8 cellular contexts compared by ENCODE assay signal in the genomic region with DNA sequence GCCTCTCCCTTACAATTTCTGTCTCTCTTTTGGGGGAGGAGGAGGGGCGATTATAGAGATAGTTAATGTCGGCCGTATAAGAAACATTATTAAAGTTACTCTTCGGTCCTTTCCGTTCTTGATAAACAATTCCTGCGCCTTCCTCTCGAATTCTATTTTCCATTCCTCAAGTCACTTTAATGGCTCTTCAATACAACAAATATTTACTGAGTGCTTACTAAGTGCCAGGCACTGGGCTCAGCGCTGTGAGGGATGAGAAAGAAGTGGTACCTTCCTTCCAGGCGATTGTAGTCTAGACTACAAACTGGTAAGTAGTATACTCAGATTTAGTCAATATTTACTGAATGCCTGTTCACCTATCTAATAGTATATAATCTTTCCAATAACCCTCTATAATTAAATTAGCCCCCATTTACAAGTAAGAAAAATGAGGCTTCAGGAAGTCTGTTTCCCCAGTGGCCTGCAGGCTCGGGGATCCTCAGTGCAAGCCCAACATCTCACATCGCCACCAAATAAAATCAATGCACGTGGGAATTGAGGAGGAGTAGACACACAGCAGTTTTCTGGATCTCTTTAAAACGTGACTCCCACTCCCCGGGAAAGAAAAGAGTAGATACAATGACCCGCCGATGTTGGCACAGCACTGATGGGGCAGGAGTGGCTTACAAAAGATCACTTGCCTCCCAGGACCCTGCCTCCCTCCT. TPM values are rescaled to one million over a fixed set of nuclear protein-coding genes. Genes with fewer than 3 reads are reported as not detected.
A peak's percentile ranks its signal among the peaks of the same experiment; 100 is the strongest.
DNase-seq lines count a peak whose midpoint lies in the region; ATAC-seq and TF ChIP-seq lines count a peak whose summit lies in the region.

No MANE protein-coding gene starts in this region.

- ATAC-seq in HCT116: no peak
- ATAC-seq in RWPE2 (ENCODE audit: low read depth): no peak
- ATAC-seq in GM19452 (IDR thresholded peaks at IDR 0.05; ENCODE audit: unreplicated experiment): no peak
- ATAC-seq in sciatic nerve: no peak
- no peak for ATAC-seq in GM19328 (IDR thresholded peaks at IDR 0.05; ENCODE audit: unreplicated experiment)

- intact Hi-C loops in HCT116 (cut with micrococcal nuclease) (no loop called here), sciatic nerve (cut with DNase I) (no loop called here)

- H3K36me3 ChIP-seq in HCT116 (ENCODE audit: control insufficient read depth in 1 of 2, insufficient read depth in 2 of 2, low read length in 2 of 2) (no peaks in the 10 kb centered on the region), RWPE2 (ENCODE audit: low read depth) (no peaks in the 10 kb centered on the region), skeletal muscle satellite cell (ENCODE audit: insufficient read depth, low read length) (no peaks in the 10 kb centered on the region)

- H3K9me3 ChIP-seq in HCT116 (ENCODE audit: control insufficient read depth in 1 of 2, insufficient read depth in 1 of 2, low read depth in 1 of 2, low read length in 2 of 2) (no peaks in the 10 kb centered on the region), RWPE2 (ENCODE audit: severe bottlenecking) (no peaks in the 10 kb centered on the region), skeletal muscle satellite cell (replicated peaks; ENCODE audit: low read length) (no peaks in the 10 kb centered on the region)

- H3K4me3 ChIP-seq in HCT116 (replicated peaks in 1 of 2; ENCODE audit: low read depth in 1 of 2, low read length in 2 of 2) (peak overlapping the region; percentile 55 to 70), RWPE2 (ENCODE audit: severe bottlenecking) (peak overlapping the region; percentile 49), fibroblast of villous mesenchyme (ENCODE audit: low read depth, low read length) (peak overlapping the region; percentile 68), skeletal muscle satellite cell (ENCODE audit: low read length) (peak overlapping the region; percentile 67)

- CTCF ChIA-PET in HCT116 (lab: Charles Lee): no interaction called here

- H3K9ac ChIP-seq in HCT116 (ENCODE audit: low read length) (peak overlapping the region; percentile 66), skeletal muscle satellite cell (ENCODE audit: low read depth, low read length) (peak overlapping the region; percentile 59)

- H3K27me3 ChIP-seq in HCT116 (ENCODE audit: insufficient read depth, low read length) (no peaks in the 10 kb centered on the region), RWPE2 (ENCODE audit: insufficient read depth, poor library complexity, severe bottlenecking) (no peaks in the 10 kb centered on the region), skeletal muscle satellite cell (ENCODE audit: control insufficient read depth, insufficient read depth, low read length) (no peaks in the 10 kb centered on the region)

- no peak for TF ChIP-seq RAD21 in HCT116 (IDR thresholded peaks at IDR 0.05; ENCODE audit: low read depth)

- RAD21 ChIA-PET in HCT116 (lab: Charles Lee; ENCODE audit: low non-redundant PET in 1 of 2, low total read pairs in 2 of 2, uncharacterized antibody in 2 of 2, unreplicated experiment in 2 of 2): no interaction called here

- no peaks in the 10 kb centered on the region for H3K79me2 ChIP-seq in HCT116 (ENCODE audit: insufficient read depth, low read length)

- H3K9me2 ChIP-seq in HCT116 (ENCODE audit: insufficient read depth): no peaks in the 10 kb centered on the region

- H3K4me1 ChIP-seq in HCT116 (ENCODE audit: control insufficient read depth in 1 of 2, insufficient read depth in 2 of 2, low read length in 2 of 2): peaks cover 22 to 38% of the 10 kb centered on the region in 2 experiments
- peaks cover 29% of the 10 kb centered on the region for H3K4me1 ChIP-seq in RWPE2 (ENCODE audit: insufficient read depth, poor library complexity, severe bottlenecking)
- H3K4me1 ChIP-seq in skeletal muscle satellite cell (ENCODE audit: control insufficient read depth, insufficient read depth, low read length): peaks cover 32% of the 10 kb centered on the region

- H3K4me2 ChIP-seq in HCT116 (ENCODE audit: low read length): peak overlapping the region; percentile 93
- H3K4me2 ChIP-seq in skeletal muscle satellite cell (ENCODE audit: low read length): peak overlapping the region; percentile 80

- no peaks in the 10 kb centered on the region for H4K20me1 ChIP-seq in HCT116 (ENCODE audit: insufficient read depth)

- H3K27ac ChIP-seq in HCT116 (ENCODE audit: low read depth, low read length) (no peak overlapping the region), RWPE2 (ENCODE audit: poor library complexity, severe bottlenecking) (peak overlapping the region; percentile 62)

- POLR2A ChIA-PET in HCT116 (lab: Charles Lee): interaction anchor here (1.1 kb wide), 1 partner anchor 30 kb away, joined by 3 read pairs; no protein-coding TSS in a partner anchor

- BruUV-seq in HCT116 (replicated peaks; lab: Mats Ljungman, UMichigan): TSS peak; percentile 38

- TF ChIP-seq CTCF in HCT116 (IDR thresholded peaks at IDR 0.05 in 2 of 3, conservative IDR thresholded peaks at IDR 0.05 in 1 of 3; ENCODE audit: borderline replicate concordance in 1 of 3, insufficient read depth in 1 of 3, low read depth in 2 of 3, low read length in 2 of 3): no peak
- TF ChIP-seq CTCF in RWPE2 (IDR thresholded peaks at IDR 0.05; ENCODE audit: poor library complexity, severe bottlenecking): no peak
- no peak for TF ChIP-seq CTCF in fibroblast of villous mesenchyme (IDR thresholded peaks at IDR 0.05; ENCODE audit: insufficient read depth, low read depth, low read length)

- H2AFZ ChIP-seq in HCT116 (ENCODE audit: low read depth, low read length, poor library complexity, severe bottlenecking): peak overlapping the region; percentile 66

- DNase-seq in HCT116 (ENCODE audit: low read depth, low spot score) (no peak), RWPE2 (ENCODE audit: low spot score) (no peak), fibroblast of villous mesenchyme (ENCODE audit: low read depth) (no peak), SW480 (ENCODE audit: low spot score) (no peak), sciatic nerve (ENCODE audit: low spot score) (no peak)

- TF ChIP-seq POLR2A in HCT116 (IDR thresholded peaks at IDR 0.05; ENCODE audit: borderline replicate concordance, extremely low read depth, insufficient read depth, insufficient read length): no peak

TF ChIP-seq in HCT116, 20 proteins besides CTCF, POLR2A, EP300 and RAD21 (continues in another document):
- TF ChIP-seq ZNF274 (IDR thresholded peaks at IDR 0.05; ENCODE audit: low read depth, low read length): no peak
- no peak for TF ChIP-seq SP1 (IDR thresholded peaks at IDR 0.05; ENCODE audit: low read depth)
- no peak for TF ChIP-seq EGR1 (IDR thresholded peaks at IDR 0.05; ENCODE audit: low read depth)
- TF ChIP-seq SIN3A (IDR thresholded peaks at IDR 0.05; ENCODE audit: low read depth): no peak
- no peak for TF ChIP-seq EZH2phosphoT487 (IDR thresholded peaks at IDR 0.05; ENCODE audit: borderline replicate concordance)
- no peak for TF ChIP-seq ATF3 (IDR thresholded peaks at IDR 0.05)
- no peak for TF ChIP-seq CEBPB (IDR thresholded peaks at IDR 0.05; ENCODE audit: low read depth)
- no peak for TF ChIP-seq ELF1 (IDR thresholded peaks at IDR 0.05; ENCODE audit: borderline replicate concordance, low read depth)
- no peak for TF ChIP-seq ZBTB33 (IDR thresholded peaks at IDR 0.05; ENCODE audit: extremely low read depth, insufficient replicate concordance, low read length)
- no peak for TF ChIP-seq FOSL1 (IDR thresholded peaks at IDR 0.05; ENCODE audit: low read depth)

RNA-seq across cellular contexts. Expression of gene ZNF219, which starts 0.6 kb away (rescaled TPM):
- total RNA-seq in HCT116 (2021; ENCODE audit: unreplicated experiment) (16.6 TPM), fibroblast of villous mesenchyme (1.7 and 2.6 TPM in 2 replicates), sciatic nerve (43.2 TPM)
- polyA plus RNA-seq in HCT116 (2012): 10.6 and 13.3 TPM in 2 replicates
- 9.6 and 10.7 TPM in 2 replicates for total RNA-seq in skeletal muscle satellite cell (2012; rRNA removed)

RNA-seq across cellular contexts. Expression of gene TMEM253, which starts 1.8 kb away (rescaled TPM):
- 0.59 TPM for total RNA-seq in HCT116 (2021; ENCODE audit: unreplicated experiment)
- polyA plus RNA-seq in HCT116 (2012): 0.29 and 0.52 TPM in 2 replicates
- 0.64 TPM in 1 of 2 replicates, not detected in the other for total RNA-seq in fibroblast of villous mesenchyme
- under 0.01 and 0.51 TPM in 2 replicates for total RNA-seq in skeletal muscle satellite cell (2012; rRNA removed)
- total RNA-seq in sciatic nerve: 0.62 TPM

RNA-seq across cellular contexts. Expression of gene ARHGEF40, which starts 28.9 kb away (rescaled TPM):
- 6.3 TPM for total RNA-seq in HCT116 (2021; ENCODE audit: unreplicated experiment)
- polyA plus RNA-seq in HCT116 (2012): 4.3 and 4.7 TPM in 2 replicates
- total RNA-seq in fibroblast of villous mesenchyme: 39.6 and 45.3 TPM in 2 replicates
- 31.0 and 32.4 TPM in 2 replicates for total RNA-seq in skeletal muscle satellite cell (2012; rRNA removed)
- 91.1 TPM for total RNA-seq in sciatic nerve

RNA-seq across cellular contexts. Expression of gene RNASE8, which starts 41.4 kb away (rescaled TPM):
- total RNA-seq in HCT116 (2021; ENCODE audit: unreplicated experiment) (not detected), fibroblast of villous mesenchyme (not detected in 2 replicates), sciatic nerve (not detected)
- polyA plus RNA-seq in HCT116 (2012): not detected in 2 replicates
- not detected in 2 replicates for total RNA-seq in skeletal muscle satellite cell (2012; rRNA removed)

RNA-seq across cellular contexts. Expression of gene OR5AU1, which starts 56.8 kb away (rescaled TPM):
- total RNA-seq in HCT116 (2021; ENCODE audit: unreplicated experiment) (not detected), fibroblast of villous mesenchyme (under 0.01 TPM in 1 of 2 replicates, not detected in the other), sciatic nerve (not detected)
- polyA plus RNA-seq in HCT116 (2012): not detected in 2 replicates
- total RNA-seq in skeletal muscle satellite cell (2012; rRNA removed): not detected in 2 replicates
